ENCODE assay signal across 13 cellular contexts in the genomic region with DNA sequence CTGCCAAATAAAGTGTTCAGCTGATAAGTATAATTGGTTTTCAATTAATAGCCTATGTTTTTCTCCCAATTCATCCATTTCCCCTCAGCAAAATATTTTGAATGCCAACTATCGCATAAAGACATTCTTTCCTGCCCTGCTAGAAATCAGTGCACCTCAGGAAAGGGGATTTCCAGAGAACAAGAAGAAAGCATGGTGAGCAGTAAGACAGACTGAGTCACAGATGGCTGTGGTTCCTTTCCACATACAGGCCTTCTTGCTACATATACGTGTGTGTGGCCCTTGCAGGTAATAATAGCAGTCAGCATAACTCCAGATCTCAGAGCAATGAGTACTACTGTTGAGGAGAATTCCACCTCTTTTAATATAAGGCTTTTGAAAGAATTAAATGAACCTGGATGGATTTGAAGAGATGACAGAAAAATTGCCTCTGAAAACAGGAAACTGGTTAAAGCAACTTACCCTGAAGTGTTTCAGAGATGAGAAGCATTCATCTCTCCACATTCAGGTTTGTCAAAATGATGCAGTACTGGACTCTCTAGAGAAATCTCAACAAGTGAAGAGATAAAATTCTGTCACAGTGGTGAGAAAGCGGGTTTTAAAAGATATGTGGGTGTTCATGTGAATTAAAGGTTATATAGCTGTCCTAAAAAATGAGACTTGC. TPM values are rescaled to one million over a fixed set of nuclear protein-coding genes. Genes with fewer than 3 reads are reported as not detected.
DNase-seq lines count a peak whose midpoint lies in the region; ATAC-seq and TF ChIP-seq lines count a peak whose summit lies in the region.
"Had no signal": no experiment of that assay in that cellular context is flagged by ENCODE, and none has a peak within 500 bp of the region (broad histone marks: within the 10 kb centered on the region; RNA-seq: fewer than 3 reads in every experiment).

No MANE protein-coding gene starts in this region.

- TF ChIP-seq POLR2A in heart left ventricle (IDR thresholded peaks at IDR 0.05): no peak

- TF ChIP-seq CTCF in heart left ventricle (IDR thresholded peaks at IDR 0.05): no peak
- no peak for TF ChIP-seq CTCF in fibroblast of the aortic adventitia (IDR thresholded peaks at IDR 0.05; ENCODE audit: insufficient read depth, low read length)
- no peak for TF ChIP-seq CTCF in type B pancreatic cell (conservative IDR thresholded peaks at IDR 0.05)

- DNase-seq in heart left ventricle: no peak
- no peak for DNase-seq in cardiac septum (ENCODE audit: low spot score)
- DNase-seq in fibroblast of the aortic adventitia (ENCODE audit: low read depth): peak; percentile 71
- DNase-seq in type B pancreatic cell (ENCODE audit: extremely low spot score, unreplicated experiment): no peak
- no peak for DNase-seq in amygdala (lab: John Stamatoyannopoulos, UW)
- DNase-seq in activated T-cell treated with anti-CD3 and anti-CD28 coated beads, Interleukin-2, amount 50 U/mL, for 24 hours: no peak
- DNase-seq: effector CD4-positive, alpha-beta T cell; left cardiac atrium; NCI-H1417 treated with DMSO at 0.1 percent for 48 hours; SHP77 had no signal

- peaks cover 0 to 16% (median 11%) of the 10 kb centered on the region in 9 donors for H3K36me3 ChIP-seq in heart left ventricle

- H3K4me1 Mint-ChIP-seq in activated T-helper 17 cell treated with anti-CD3 and anti-CD28 coated beads, Interleukin-2, amount 50 U/mL, for 72 hours: no peaks in the 10 kb centered on the region
- peaks cover 56% of the 10 kb centered on the region for H3K4me1 Mint-ChIP-seq in type B pancreatic cell (ENCODE audit: unreplicated experiment)
- no peaks in the 10 kb centered on the region for H3K4me1 Mint-ChIP-seq in activated T-cell treated with anti-CD3 and anti-CD28 coated beads, Interleukin-2, amount 50 U/mL, for 24 hours (ENCODE audit: low read depth)

- H3K36me3 Mint-ChIP-seq in activated T-helper 17 cell treated with anti-CD3 and anti-CD28 coated beads, Interleukin-2, amount 50 U/mL, for 72 hours (ENCODE audit: low read depth): no peaks in the 10 kb centered on the region
- H3K36me3 Mint-ChIP-seq in type B pancreatic cell: peaks cover 23% of the 10 kb centered on the region
- no peaks in the 10 kb centered on the region for H3K36me3 Mint-ChIP-seq in activated T-cell treated with anti-CD3 and anti-CD28 coated beads, Interleukin-2, amount 50 U/mL, for 24 hours (ENCODE audit: low read depth)

- H3K27me3 Mint-ChIP-seq in activated T-helper 17 cell treated with anti-CD3 and anti-CD28 coated beads, Interleukin-2, amount 50 U/mL, for 72 hours: peaks cover 18% of the 10 kb centered on the region
- no peaks in the 10 kb centered on the region for H3K27me3 Mint-ChIP-seq in type B pancreatic cell
- H3K27me3 Mint-ChIP-seq in activated T-cell treated with anti-CD3 and anti-CD28 coated beads, Interleukin-2, amount 50 U/mL, for 24 hours: peaks cover 11% of the 10 kb centered on the region

- no peaks in the 10 kb centered on the region for H3K9me3 Mint-ChIP-seq in activated T-helper 17 cell treated with anti-CD3 and anti-CD28 coated beads, Interleukin-2, amount 50 U/mL, for 72 hours
- no peaks in the 10 kb centered on the region for H3K9me3 Mint-ChIP-seq in type B pancreatic cell
- H3K9me3 Mint-ChIP-seq in activated T-cell treated with anti-CD3 and anti-CD28 coated beads, Interleukin-2, amount 50 U/mL, for 24 hours: no peaks in the 10 kb centered on the region

- H3K27ac ChIP-seq in heart left ventricle: peak overlapping the region; percentile 3 to 92 (median 59)

- H3K4me3 ChIP-seq in heart left ventricle (peak overlapping the region in 2 of 12 donors; percentile 8 to 11), fibroblast of the aortic adventitia (ENCODE audit: low read depth, low read length) (no peak overlapping the region)

- WGBS in heart left ventricle, 4 donors: 33 to 38% (median 35%) methylated on average over 3 of the region's 3 CpGs

- no peaks in the 10 kb centered on the region for H3K9me3 ChIP-seq in heart left ventricle

- ATAC-seq in heart left ventricle: peak in 1 of 4 donors; percentile 10
- peak; percentile 70 for ATAC-seq in activated T-helper 17 cell treated with anti-CD3 and anti-CD28 coated beads, Interleukin-2, amount 50 U/mL, for 72 hours (replicated peaks)
- ATAC-seq in GM19023 (IDR thresholded peaks at IDR 0.05; ENCODE audit: unreplicated experiment): no peak

- intact Hi-C loops in heart left ventricle (cut with DNase I): no loop called here
- intact Hi-C loops in cardiac septum (cut with DNase I): no loop called here

- H3K27me3 ChIP-seq in heart left ventricle: no peaks in the 10 kb centered on the region

- no peak overlapping the region for H3K27ac Mint-ChIP-seq in activated T-helper 17 cell treated with anti-CD3 and anti-CD28 coated beads, Interleukin-2, amount 50 U/mL, for 72 hours
- H3K27ac Mint-ChIP-seq in type B pancreatic cell: peak overlapping the region; percentile 70
- no peak overlapping the region for H3K27ac Mint-ChIP-seq in activated T-cell treated with anti-CD3 and anti-CD28 coated beads, Interleukin-2, amount 50 U/mL, for 24 hours

- no peak overlapping the region for H3K4me3 Mint-ChIP-seq in activated T-helper 17 cell treated with anti-CD3 and anti-CD28 coated beads, Interleukin-2, amount 50 U/mL, for 72 hours
- peak overlapping the region; percentile 61 for H3K4me3 Mint-ChIP-seq in type B pancreatic cell
- H3K4me3 Mint-ChIP-seq in activated T-cell treated with anti-CD3 and anti-CD28 coated beads, Interleukin-2, amount 50 U/mL, for 24 hours: no peak overlapping the region

- H3K4me1 ChIP-seq in heart left ventricle: peaks cover 10 to 93% (median 79%) of the 10 kb centered on the region in 12 donors

RNA-seq across cellular contexts. Expression of gene GASK1B, which starts 13.6 kb away (rescaled TPM):
- total RNA-seq in heart left ventricle (100 to 1,000 TPM in 2 of 9 donors, 10 to 100 TPM in 7; 34.5 to 108 (median 73.9) TPM), cardiac septum (90.6 TPM), fibroblast of the aortic adventitia (ENCODE audit: low replicate concordance) (22.3 and 37.6 TPM in 2 replicates), type B pancreatic cell (ENCODE audit: low replicate concordance) (37.0 and 37.1 TPM in 2 replicates)
- 10 to 100 TPM; 10.0 to 38.5 TPM for polyA plus RNA-seq in heart left ventricle
- not detected for total RNA-seq in activated T-helper 17 cell treated with anti-CD3 and anti-CD28 coated beads, Interleukin-2, amount 50 U/mL, for 72 hours
- total RNA-seq: activated CD8-positive, alpha-beta memory T cell treated with anti-CD3 and anti-CD28 coated beads for 36 hours had no signal

RNA-seq across cellular contexts. Expression of gene TMEM144, which starts 51.1 kb away (rescaled TPM):
- total RNA-seq in heart left ventricle (10 to 100 TPM in 6 of 9 donors, 1 to 10 TPM in 3; 6.8 to 17.7 (median 12.5) TPM), cardiac septum (14.6 TPM), fibroblast of the aortic adventitia (ENCODE audit: low replicate concordance) (5.6 and 8.3 TPM in 2 replicates), type B pancreatic cell (ENCODE audit: low replicate concordance) (7.1 and 12.8 TPM in 2 replicates)
- 1 to 10 TPM; 2.3 to 8.0 TPM for polyA plus RNA-seq in heart left ventricle
- under 1 TPM; 0.32 to 0.69 TPM for total RNA-seq in activated T-helper 17 cell treated with anti-CD3 and anti-CD28 coated beads, Interleukin-2, amount 50 U/mL, for 72 hours
- total RNA-seq: activated CD8-positive, alpha-beta memory T cell treated with anti-CD3 and anti-CD28 coated beads for 36 hours had no signal

Comparison
In these comparisons a context has a peak if more than half of its experiments do, and no peak if none do; other contexts are left out.
1. RNA of gene GASK1B, which starts 13.6 kb away (total RNA-seq): 90.6 TPM in cardiac septum (single experiment), 34.5 to 108 TPM in heart left ventricle, 37.0 to 37.1 TPM in type B pancreatic cell and 22.3 to 37.6 TPM in fibroblast of the aortic adventitia; not detected in activated T-helper 17 cell treated with anti-CD3 and anti-CD28 coated beads, Interleukin-2, amount 50 U/mL, for 72 hours; every median in the first group is over 10 times any median in the second.